1 cellular context compared by ENCODE assay signal in genomic region chr16:50259334-50260205, GRCh38.
TF ChIP-seq lines count a peak whose summit lies in the region.

No MANE protein-coding gene starts in this region.

TF ChIP-seq in GM23338, 12 proteins besides CTCF, POLR2A, EP300 and RAD21 (continued from another document):
- no peak for TF ChIP-seq ZNF462 (CRISPR knock-in tag; IDR thresholded peaks at IDR 0.05)
- TF ChIP-seq ZNF114 (CRISPR knock-in tag; IDR thresholded peaks at IDR 0.05), result no peak
- TF ChIP-seq EZH2phosphoT487 (IDR thresholded peaks at IDR 0.05; ENCODE audit: unreplicated experiment), result no peak
- TF ChIP-seq REST (IDR thresholded peaks at IDR 0.05; ENCODE audit: unreplicated experiment), result no peak
- TF ChIP-seq JUNB (IDR thresholded peaks at IDR 0.05; ENCODE audit: unreplicated experiment), result no peak
- TF ChIP-seq POLR2AphosphoS5 (IDR thresholded peaks at IDR 0.05; ENCODE audit: low read depth), result no peak
- no peak for TF ChIP-seq NANOG (IDR thresholded peaks at IDR 0.05; ENCODE audit: borderline replicate concordance)
- no peak for TF ChIP-seq ETS1 (IDR thresholded peaks at IDR 0.05)
- TF ChIP-seq CREB1 (CRISPR knock-in tag; IDR thresholded peaks at IDR 0.05; ENCODE audit: low read depth), result no peak
- TF ChIP-seq EZH2 (IDR thresholded peaks at IDR 0.05; ENCODE audit: low read depth, unreplicated experiment), result no peak
